In the genomic region with DNA sequence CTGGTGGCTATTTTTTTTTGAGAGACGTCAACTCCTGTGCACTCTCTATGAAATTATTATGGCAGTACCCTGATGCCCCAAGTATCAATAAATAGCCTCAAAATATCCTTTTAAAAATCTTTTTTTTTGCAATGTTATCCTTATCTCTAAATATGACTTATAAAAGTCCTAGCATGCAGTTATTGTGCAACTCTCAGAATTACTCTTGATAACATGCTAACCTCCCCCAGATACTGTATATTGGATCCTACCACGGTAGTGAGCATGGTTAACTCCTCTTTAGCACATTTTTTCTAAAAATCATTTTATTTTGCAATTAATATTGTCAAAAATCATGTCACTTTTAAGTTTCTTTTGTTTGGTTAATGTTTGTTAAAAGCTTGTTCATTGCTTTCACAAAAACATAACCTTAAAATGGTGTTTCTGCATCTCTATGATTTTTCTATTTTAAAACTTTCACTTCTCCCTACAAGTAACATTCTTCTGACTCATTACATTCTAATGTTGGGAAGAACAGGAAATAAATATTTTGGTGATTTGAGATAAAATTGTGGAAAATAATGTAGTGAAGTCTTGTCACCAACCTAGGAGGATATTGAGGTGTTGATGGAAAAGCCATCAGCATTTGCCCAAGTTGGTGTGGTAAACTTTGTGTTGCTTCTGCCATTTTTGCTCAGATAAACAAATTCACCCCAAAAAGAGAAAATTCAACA, we compare ENCODE assay signal across 1 cellular context.
A peak's percentile ranks its signal among the peaks of the same experiment; 100 is the strongest.
TF ChIP-seq lines count a peak whose summit lies in the region.

No MANE protein-coding gene starts in this region.

TF ChIP-seq in HepG2, 621 proteins besides CTCF, POLR2A, EP300 and RAD21:
- TF ChIP-seq ZNF678 (CRISPR knock-in tag; IDR thresholded peaks at IDR 0.05) (no peak), CEBPB (IDR thresholded peaks at IDR 0.05; ENCODE audit: borderline replicate concordance, low read depth, low read length) (0 out of 2 replicates have a peak, but pooled peaks have one; percentile 18), CCAR2 (optimal IDR thresholded peaks at IDR 0.05; ENCODE audit: low read depth, low read length) (no peak), MAFG (CRISPR knock-in tag; IDR thresholded peaks at IDR 0.05) (no peak)
- TF ChIP-seq, protein P1, sequence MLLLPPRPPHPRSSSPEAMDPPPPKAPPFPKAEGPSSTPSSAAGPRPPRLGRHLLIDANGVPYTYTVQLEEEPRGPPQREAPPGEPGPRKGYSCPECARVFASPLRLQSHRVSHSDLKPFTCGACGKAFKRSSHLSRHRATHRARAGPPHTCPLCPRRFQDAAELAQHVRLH (CRISPR knock-in tag; IDR thresholded peaks at IDR 0.05; ENCODE audit: borderline replicate concordance, low read depth) = no peak
